Comparison of ENCODE assay signal across 20 cellular contexts in the genomic region with DNA sequence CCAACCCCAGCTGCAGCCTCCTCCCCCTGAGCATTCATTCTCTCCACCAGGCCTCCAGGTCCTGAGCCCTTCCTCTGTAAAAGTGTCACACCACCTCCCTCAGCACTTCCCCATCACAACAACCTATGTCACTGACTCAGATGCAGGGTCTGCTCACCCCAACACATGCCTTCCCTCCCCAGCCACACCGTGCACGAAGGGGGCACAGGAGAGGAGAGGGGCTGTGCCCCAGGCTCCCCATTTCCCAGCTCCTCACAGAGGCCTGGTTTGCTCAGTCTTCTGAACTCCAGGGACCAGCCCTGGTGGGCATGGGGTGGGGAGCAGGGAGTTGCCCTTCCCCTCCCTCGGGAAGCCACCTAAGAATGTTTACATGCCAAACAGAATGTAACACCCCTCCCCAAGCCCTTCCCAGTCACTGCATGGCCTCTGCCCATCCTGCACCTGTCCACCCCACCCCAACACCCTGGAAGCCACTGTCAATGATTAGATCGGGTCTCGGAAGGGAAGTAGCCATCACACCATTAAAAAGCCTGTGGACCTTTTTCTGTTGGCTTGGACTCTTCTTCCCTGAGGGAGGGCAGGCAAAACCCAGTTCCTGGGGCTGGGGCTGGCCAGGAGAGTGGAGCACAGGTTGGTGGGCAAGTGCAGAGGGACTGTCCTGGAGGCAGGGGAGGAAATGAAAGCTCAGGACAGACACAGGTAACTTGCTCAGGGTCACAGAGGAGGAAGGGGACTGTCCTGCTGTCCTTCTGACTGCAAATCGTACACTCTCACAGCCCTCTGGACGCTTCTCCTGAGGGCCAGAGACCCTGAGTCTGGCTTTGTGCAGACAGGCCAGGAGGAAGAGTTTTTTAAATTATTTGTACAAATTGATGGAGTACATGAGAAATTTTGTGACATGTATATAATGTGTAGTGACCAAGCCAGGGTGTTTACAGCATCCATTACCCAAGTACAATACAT. TPM values are rescaled to one million over a fixed set of nuclear protein-coding genes. Genes with fewer than 3 reads are reported as not detected.
DNase-seq lines count a peak whose midpoint lies in the region; ATAC-seq and TF ChIP-seq lines count a peak whose summit lies in the region.
"Had no signal": no experiment of that assay in that cellular context is flagged by ENCODE, and none has a peak within 500 bp of the region (broad histone marks: within the 10 kb centered on the region; RNA-seq: fewer than 3 reads in every experiment).

No MANE protein-coding gene starts in this region.

- no peak for DNase-seq in adrenal gland
- no peak for DNase-seq in stimulated activated naive B cell treated with anti-CD40 and anti-IgM and Interleukin-4, amounts not matched to agents 10 μg/mL and 1 μg/mL and 100 μg/mL, for 72 hours
- DNase-seq in NCI-H1930 (lab: John Stamatoyannopoulos, UW), result no peak
- DNase-seq in mesothelial cell of epicardium (ENCODE audit: low spot score in 2 of 2, unreplicated experiment in 2 of 2), result no peak
- DNase-seq: CD4-positive, alpha-beta T cell; GDM1; NCI-H1417; NCI-H187; NCI-H226; NCI-H524; SHP77 treated with DMSO at 0.1 percent for 48 hours had no signal

- no peaks in the 10 kb centered on the region for H4K20me1 ChIP-seq in BLaER1 treated with 17β-estradiol and CSF1 and Interleukin-3, amounts not matched to agents 10 nM and 100 nM

- H3K27ac ChIP-seq in BLaER1 treated with 17β-estradiol and CSF1 and Interleukin-3, amounts not matched to agents 10 nM and 100 nM, result peak overlapping the region in 9 of 11 experiments; percentile 8 to 62 (median 54); a peak in 14 of 22 replicates
- H3K27ac ChIP-seq in adrenal gland, result peak overlapping the region in 3 of 5 donors; percentile 16 to 88 (median 73)
- peak overlapping the region; percentile 18 to 40 for H3K27ac ChIP-seq in liver (ENCODE audit: low read depth in 1 of 2, low read length in 2 of 2)
- H3K27ac ChIP-seq: GM23248, KMS-11 had no signal

- no peaks in the 10 kb centered on the region for H3K36me3 Mint-ChIP-seq in stimulated activated naive B cell treated with anti-CD40 and anti-IgM and Interleukin-4, amounts not matched to agents 10 μg/mL and 1 μg/mL and 100 μg/mL, for 72 hours
- H3K36me3 Mint-ChIP-seq in mesothelial cell of epicardium, result no peaks in the 10 kb centered on the region

- H3K4me3 ChIP-seq in BLaER1 treated with 17β-estradiol and CSF1 and Interleukin-3, amounts not matched to agents 10 nM and 100 nM, result no peak overlapping the region
- H3K4me3 ChIP-seq in adrenal gland (no peak overlapping the region), liver (ENCODE audit: low read depth in 1 of 3, low read length in 3 of 3) (no peak overlapping the region)
- H3K4me3 ChIP-seq: GM23248 had no signal

- peak overlapping the region; percentile 65 to 93 (median 85) for H3K4me2 ChIP-seq in BLaER1 treated with 17β-estradiol and CSF1 and Interleukin-3, amounts not matched to agents 10 nM and 100 nM
- H3K4me2 ChIP-seq: KMS-11 had no signal

- peaks cover 30 to 47% (median 39%) of the 10 kb centered on the region in 10 experiments for H3K4me1 ChIP-seq in BLaER1 treated with 17β-estradiol and CSF1 and Interleukin-3, amounts not matched to agents 10 nM and 100 nM
- H3K4me1 ChIP-seq in adrenal gland (replicated peaks in 1 of 2) (peaks cover 10 to 11% of the 10 kb centered on the region in 2 donors), liver (ENCODE audit: control insufficient read depth in 4 of 4, insufficient read depth in 4 of 4, low read length in 3 of 4) (peaks cover 6 to 26% (median 15%) of the 10 kb centered on the region in 4 donors)
- H3K4me1 ChIP-seq: Caco-2 had no signal

- intact Hi-C loops in adrenal gland (cut with DNase I), result no loop called here

- peaks cover 8 to 12% of the 10 kb centered on the region in 2 donors for H3K4me1 Mint-ChIP-seq in stimulated activated naive B cell treated with anti-CD40 and anti-IgM and Interleukin-4, amounts not matched to agents 10 μg/mL and 1 μg/mL and 100 μg/mL, for 72 hours
- no peaks in the 10 kb centered on the region for H3K4me1 Mint-ChIP-seq in mesothelial cell of epicardium

- peaks cover 11 to 25% (median 19%) of the 10 kb centered on the region in 11 experiments; a peak in 20 of 22 replicates for H3K27me3 ChIP-seq in BLaER1 treated with 17β-estradiol and CSF1 and Interleukin-3, amounts not matched to agents 10 nM and 100 nM
- H3K27me3 ChIP-seq in adrenal gland, result no peaks in the 10 kb centered on the region
- H3K27me3 ChIP-seq in liver (ENCODE audit: control insufficient read depth in 4 of 4, insufficient read depth in 4 of 4, low read length in 3 of 4), result no peaks in the 10 kb centered on the region

- no peaks in the 10 kb centered on the region for H3K36me3 ChIP-seq in BLaER1 treated with 17β-estradiol and CSF1 and Interleukin-3, amounts not matched to agents 10 nM and 100 nM
- H3K36me3 ChIP-seq in adrenal gland (replicated peaks in 1 of 2) (no peaks in the 10 kb centered on the region), liver (ENCODE audit: control insufficient read depth in 4 of 4, insufficient read depth in 3 of 4, low read depth in 1 of 4, low read length in 3 of 4) (no peaks in the 10 kb centered on the region)

- H3K27ac Mint-ChIP-seq in stimulated activated naive B cell treated with anti-CD40 and anti-IgM and Interleukin-4, amounts not matched to agents 10 μg/mL and 1 μg/mL and 100 μg/mL, for 72 hours, result no peak overlapping the region
- no peak overlapping the region for H3K27ac Mint-ChIP-seq in mesothelial cell of epicardium
- H3K27ac Mint-ChIP-seq: CD4-positive, alpha-beta T cell had no signal

- ATAC-seq in stimulated activated naive B cell treated with anti-CD40 and anti-IgM and Interleukin-4, amounts not matched to agents 10 μg/mL and 1 μg/mL and 100 μg/mL, for 72 hours (replicated peaks), result peak; percentile 38 to 46
- ATAC-seq in HG02840 (IDR thresholded peaks at IDR 0.05; ENCODE audit: low FRiP score, unreplicated experiment), result no peak
- ATAC-seq: HCT116 had no signal

- H3K4me3 Mint-ChIP-seq in stimulated activated naive B cell treated with anti-CD40 and anti-IgM and Interleukin-4, amounts not matched to agents 10 μg/mL and 1 μg/mL and 100 μg/mL, for 72 hours, result no peak overlapping the region
- no peak overlapping the region for H3K4me3 Mint-ChIP-seq in mesothelial cell of epicardium
- H3K4me3 Mint-ChIP-seq: CD4-positive, alpha-beta T cell had no signal

- peaks cover 32 to 40% of the 10 kb centered on the region in 2 donors for H3K27me3 Mint-ChIP-seq in stimulated activated naive B cell treated with anti-CD40 and anti-IgM and Interleukin-4, amounts not matched to agents 10 μg/mL and 1 μg/mL and 100 μg/mL, for 72 hours
- H3K27me3 Mint-ChIP-seq in mesothelial cell of epicardium (ENCODE audit: low read depth), result peaks cover 34% of the 10 kb centered on the region

- 75 to 82% (median 81%) methylated on average over 6 to 7 of the region's 7 CpGs for WGBS in adrenal gland, 4 donors
- 75% methylated on average over 7 of the region's 7 CpGs for WGBS in liver

- no peak for TF ChIP-seq RAD21 in liver (IDR thresholded peaks at IDR 0.05)

- TF ChIP-seq CTCF in adrenal gland (IDR thresholded peaks at IDR 0.05) (no peak), liver (IDR thresholded peaks at IDR 0.05; ENCODE audit: low read depth, low read length, missing input control) (no peak), mesothelial cell of epicardium (IDR thresholded peaks at IDR 0.05; ENCODE audit: unreplicated experiment) (no peak)

- H3K9me3 ChIP-seq in BLaER1 treated with 17β-estradiol and CSF1 and Interleukin-3, amounts not matched to agents 10 nM and 100 nM (replicated peaks in 1 of 11), result no peaks in the 10 kb centered on the region
- no peaks in the 10 kb centered on the region for H3K9me3 ChIP-seq in adrenal gland (replicated peaks in 1 of 3)
- H3K9me3 ChIP-seq in liver (ENCODE audit: control insufficient read depth in 4 of 4, low read length in 3 of 4), result no peaks in the 10 kb centered on the region
- H3K9me3 ChIP-seq: Caco-2 had no signal

- TF ChIP-seq POLR2A in adrenal gland (IDR thresholded peaks at IDR 0.05), result no peak

- peak overlapping the region in 5 of 11 experiments; percentile 1 to 51 (median 45); a peak in 11 of 22 replicates for H3K9ac ChIP-seq in BLaER1 treated with 17β-estradiol and CSF1 and Interleukin-3, amounts not matched to agents 10 nM and 100 nM
- H3K9ac ChIP-seq in liver (ENCODE audit: low read depth in 1 of 2, low read length in 2 of 2), result no peak overlapping the region
- H3K9ac ChIP-seq: GM23248, KMS-11 had no signal

- no peaks in the 10 kb centered on the region for H3K9me3 Mint-ChIP-seq in stimulated activated naive B cell treated with anti-CD40 and anti-IgM and Interleukin-4, amounts not matched to agents 10 μg/mL and 1 μg/mL and 100 μg/mL, for 72 hours
- H3K9me3 Mint-ChIP-seq in mesothelial cell of epicardium, result no peaks in the 10 kb centered on the region
- H3K9me3 Mint-ChIP-seq: CD4-positive, alpha-beta T cell had no signal

TF ChIP-seq in liver, 16 proteins besides CTCF, POLR2A, EP300 and RAD21:
- TF ChIP-seq JUND (IDR thresholded peaks at IDR 0.05) (no peak), HNF4A (conservative IDR thresholded peaks at IDR 0.05) (no peak), EGR1 (IDR thresholded peaks at IDR 0.05; ENCODE audit: low read depth in 2 of 2) (no peak), NR2F2 (IDR thresholded peaks at IDR 0.05) (no peak)
- TF ChIP-seq, protein P1, sequence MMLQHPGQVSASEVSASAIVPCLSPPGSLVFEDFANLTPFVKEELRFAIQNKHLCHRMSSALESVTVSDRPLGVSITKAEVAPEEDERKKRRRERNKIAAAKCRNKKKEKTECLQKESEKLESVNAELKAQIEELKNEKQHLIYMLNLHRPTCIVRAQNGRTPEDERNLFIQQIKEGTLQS (IDR thresholded peaks at IDR 0.05), result no peak

RNA-seq across cellular contexts. Expression of a gene that starts 10.1 kb away (rescaled TPM):
- total RNA-seq in adrenal gland, result under 1 TPM in 1 of 8 donors, not detected in 7; 0.14 TPM
- polyA plus RNA-seq in adrenal gland, result not detected
- 100 to 1,000 TPM; 143 to 495 TPM for total RNA-seq in liver
- 100 to 1,000 TPM; 172 to 284 TPM for polyA plus RNA-seq in liver
- total RNA-seq in mesothelial cell of epicardium, result not detected in 3 replicates
- total RNA-seq: Caco-2; CD4-positive, alpha-beta T cell; GM23248; M059J had no signal
- polyA plus RNA-seq: AG04450, GM23248 had no signal

RNA-seq across cellular contexts. Expression of a gene that starts 20.6 kb away (rescaled TPM):
- 1 to 10 TPM in 2 of 8 donors, not detected in 6; 1.5 TPM for total RNA-seq in adrenal gland
- 1 to 10 TPM in 2 of 3 donors, under 1 TPM in 1; 0.44 to 8.9 (median 2.5) TPM for polyA plus RNA-seq in adrenal gland
- 1 to 10 TPM; 1.1 to 1.6 TPM for total RNA-seq in liver
- 1 to 10 TPM; 3.2 to 9.5 TPM for polyA plus RNA-seq in liver
- 2.2 to 3.4 TPM (median 2.9 TPM) in 3 replicates for total RNA-seq in mesothelial cell of epicardium
- total RNA-seq: Caco-2, GM23248, M059J had no signal
- polyA plus RNA-seq: AG04450, GM23248 had no signal

RNA-seq across cellular contexts. Expression of a gene that starts 44.7 kb away (rescaled TPM):
- total RNA-seq in adrenal gland (1 to 10 TPM in 3 of 8 donors, under 1 TPM in 5; 0.17 to 1.8 (median 0.43) TPM), liver (1 to 10 TPM in 1 of 2 donors, under 1 TPM in 1; 0.14 to 1.2 TPM), mesothelial cell of epicardium (0.29 to 0.34 TPM (median 0.29 TPM) in 3 replicates)
- polyA plus RNA-seq in adrenal gland (1 to 10 TPM in 1 of 3 donors, under 1 TPM in 2; 0.81 to 5.4 (median 0.95) TPM), liver (under 1 TPM; 0.18 to 0.70 TPM)
- total RNA-seq: CD4-positive, alpha-beta T cell; GM23248 had no signal
- polyA plus RNA-seq: AG04450, GM23248 had no signal

RNA-seq across cellular contexts. Expression of a gene that starts 58.7 kb away (rescaled TPM):
- total RNA-seq in adrenal gland (100 to 1,000 TPM in 6 of 8 donors, 10 to 100 TPM in 2; 57.2 to 229 (median 148) TPM), liver (10 to 100 TPM; 53.2 to 59.8 TPM), mesothelial cell of epicardium (49.0 to 52.3 TPM (median 49.4 TPM) in 3 replicates)
- polyA plus RNA-seq in adrenal gland (100 to 1,000 TPM in 1 of 3 donors, 10 to 100 TPM in 2; 33.7 to 143 (median 95.1) TPM), liver (100 to 1,000 TPM; 147 to 195 TPM)

Comparison
In these comparisons a context has a peak if more than half of its experiments do, and no peak if none do; other contexts are left out.
1. RNA of a gene that starts 10.1 kb away (total RNA-seq): 143 to 495 TPM in liver; 0.14 TPM in adrenal gland and not detected in mesothelial cell of epicardium; every median in the first group is over 100 times any median in the second.
2. Peak in every context shown above with its lines, with median percentiles within 50 percentile points of each other: H3K27ac ChIP-seq.